9 cellular contexts compared by ENCODE assay signal in the genomic region with DNA sequence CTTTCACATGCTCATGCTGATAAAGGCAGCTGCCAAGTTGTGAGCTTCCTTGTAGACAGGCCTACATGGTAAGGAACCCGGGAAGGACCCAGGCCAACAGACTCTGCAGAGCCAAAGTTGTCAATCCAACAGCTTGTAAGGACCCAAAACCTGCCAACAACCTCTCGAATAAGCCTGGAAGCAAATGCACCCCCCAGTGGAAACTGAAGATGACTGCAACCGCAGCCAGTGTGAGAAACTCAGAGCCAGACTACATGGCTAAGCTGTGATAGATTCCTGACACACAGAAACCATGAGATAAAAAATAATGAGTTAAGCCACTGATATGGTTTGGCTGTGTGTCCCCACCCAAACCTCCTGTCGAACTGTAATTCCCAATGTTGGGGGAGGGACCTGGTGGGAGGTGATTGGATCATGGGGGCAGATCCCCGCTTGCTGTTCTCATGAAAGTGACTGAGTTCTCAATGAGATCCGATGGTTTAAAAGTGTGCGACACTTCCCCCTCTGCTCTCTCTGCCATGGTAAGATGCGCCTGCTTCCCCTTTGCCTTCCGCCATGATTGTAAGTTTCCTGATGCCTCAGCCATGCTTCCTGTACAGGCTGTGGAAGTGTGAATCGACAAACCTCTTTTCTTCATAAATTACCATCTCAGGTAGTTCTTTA. TPM values are rescaled to one million over a fixed set of nuclear protein-coding genes. Genes with fewer than 3 reads are reported as not detected.
DNase-seq lines count a peak whose midpoint lies in the region; ATAC-seq and TF ChIP-seq lines count a peak whose summit lies in the region.
"Had no signal": no experiment of that assay in that cellular context is flagged by ENCODE, and none has a peak within 500 bp of the region (broad histone marks: within the 10 kb centered on the region; RNA-seq: fewer than 3 reads in every experiment).

No MANE protein-coding gene starts in this region.

- peaks cover 0 to 6% (median 0%) of the 10 kb centered on the region in 7 donors for H3K4me1 Mint-ChIP-seq in naive thymus-derived CD4-positive, alpha-beta T cell

- no peaks in the 10 kb centered on the region for H3K9me3 ChIP-seq in naive thymus-derived CD4-positive, alpha-beta T cell (ENCODE audit: control insufficient read depth in 2 of 3, low read length in 3 of 3)

- no peak overlapping the region for H3K4me3 Mint-ChIP-seq in naive thymus-derived CD4-positive, alpha-beta T cell

- H3K27ac Mint-ChIP-seq in naive thymus-derived CD4-positive, alpha-beta T cell: peak overlapping the region in 1 of 9 donors; percentile 4

- in situ Hi-C loops in GM13977 (cut with MboI; ENCODE audit: low pct_unique_long_range_greater_than_20kb, low sequenced_read_pairs, unreplicated experiment): no loop called here

- CTCF ChIA-PET in naive thymus-derived CD4-positive, alpha-beta T cell (lab: Charles Lee): no interaction called here

- H3K9me3 Mint-ChIP-seq in naive thymus-derived CD4-positive, alpha-beta T cell: peaks cover 0 to 2% (median 0%) of the 10 kb centered on the region in 11 donors

- ATAC-seq in GM18502 (IDR thresholded peaks at IDR 0.05; ENCODE audit: poor library complexity, unreplicated experiment): no peak
- no peak for ATAC-seq in GM19455 (IDR thresholded peaks at IDR 0.05; ENCODE audit: unreplicated experiment)
- no peak for ATAC-seq in naive thymus-derived CD4-positive, alpha-beta T cell

- H3K27me3 ChIP-seq in naive thymus-derived CD4-positive, alpha-beta T cell (ENCODE audit: control insufficient read depth in 2 of 2, insufficient read depth in 2 of 2, low read length in 2 of 2): peaks cover 2 to 4% of the 10 kb centered on the region in 2 donors

- H3K36me3 ChIP-seq in naive thymus-derived CD4-positive, alpha-beta T cell (ENCODE audit: control insufficient read depth in 2 of 3, insufficient read depth in 3 of 3, low read length in 3 of 3): no peaks in the 10 kb centered on the region

- no peak overlapping the region for H3K27ac ChIP-seq in naive thymus-derived CD4-positive, alpha-beta T cell (ENCODE audit: low read depth, low read length)

- no peaks in the 10 kb centered on the region for H3K36me3 Mint-ChIP-seq in naive thymus-derived CD4-positive, alpha-beta T cell

- POLR2A ChIA-PET in naive thymus-derived CD4-positive, alpha-beta T cell (lab: Charles Lee): no interaction called here

- no peaks in the 10 kb centered on the region for H3K4me1 ChIP-seq in naive thymus-derived CD4-positive, alpha-beta T cell (ENCODE audit: control insufficient read depth in 2 of 2, insufficient read depth in 2 of 2, low read length in 2 of 2)

- intact Hi-C loops in naive thymus-derived CD4-positive, alpha-beta T cell (cut with micrococcal nuclease): no loop called here

- TF ChIP-seq CTCF in AG09309 (IDR thresholded peaks at IDR 0.05; ENCODE audit: control insufficient read depth, insufficient read depth, low read depth, low read length, missing control alignments): peak; percentile 24
- TF ChIP-seq CTCF in GM13977 (IDR thresholded peaks at IDR 0.05; ENCODE audit: extremely low read depth, insufficient read depth, missing control alignments): peak; percentile 39

- DNase-seq in AG09309 (ENCODE audit: low read depth) (no peak), GM13977 (ENCODE audit: low spot score) (no peak), RKO (ENCODE audit: low spot score) (peak; percentile 60), fibroblast of the conjunctiva (ENCODE audit: low read depth) (peak; percentile 16), NCI-H1694 (lab: John Stamatoyannopoulos, UW) (no peak)
- DNase-seq in naive thymus-derived CD4-positive, alpha-beta T cell: no peak
- DNase-seq: activated CD4-positive, alpha-beta T cell treated with anti-CD3 and anti-CD28 coated beads for 1 hour had no signal

- H3K4me3 ChIP-seq in AG09309 (ENCODE audit: control insufficient read depth, low read depth, low read length): no peak overlapping the region
- no peak overlapping the region for H3K4me3 ChIP-seq in naive thymus-derived CD4-positive, alpha-beta T cell (ENCODE audit: low read length)

- H3K27me3 Mint-ChIP-seq in naive thymus-derived CD4-positive, alpha-beta T cell: peaks cover 22 to 36% (median 27%) of the 10 kb centered on the region in 5 donors

RNA-seq across cellular contexts. Expression of a gene that starts 18.8 kb away (rescaled TPM):
- not detected for total RNA-seq in naive thymus-derived CD4-positive, alpha-beta T cell
- not detected for polyA plus RNA-seq in naive thymus-derived CD4-positive, alpha-beta T cell

RNA-seq across cellular contexts. Expression of a gene that starts 20.8 kb away (rescaled TPM):
- 1 to 10 TPM in 4 of 5 experiments, under 1 TPM in 1; 0.78 to 1.8 (median 1.4) TPM for total RNA-seq in naive thymus-derived CD4-positive, alpha-beta T cell
- 1 to 10 TPM; 1.0 to 1.2 TPM for polyA plus RNA-seq in naive thymus-derived CD4-positive, alpha-beta T cell

RNA-seq across cellular contexts. Expression of a gene that starts 23.2 kb away (rescaled TPM):
- not detected for total RNA-seq in naive thymus-derived CD4-positive, alpha-beta T cell
- polyA plus RNA-seq in naive thymus-derived CD4-positive, alpha-beta T cell: not detected

RNA-seq across cellular contexts. Expression of a gene that starts 39.5 kb away (rescaled TPM):
- not detected for total RNA-seq in naive thymus-derived CD4-positive, alpha-beta T cell
- polyA plus RNA-seq in naive thymus-derived CD4-positive, alpha-beta T cell: not detected

RNA-seq across cellular contexts. Expression of a gene that starts 47.6 kb away (rescaled TPM):
- not detected for total RNA-seq in naive thymus-derived CD4-positive, alpha-beta T cell
- not detected for polyA plus RNA-seq in naive thymus-derived CD4-positive, alpha-beta T cell

Comparison
In these comparisons a context has a peak if more than half of its experiments do, and no peak if none do; other contexts are left out.
1. DNase-seq: peak in RKO (single experiment) and fibroblast of the conjunctiva (single experiment); none in AG09309 (single experiment), GM13977 (single experiment), naive thymus-derived CD4-positive, alpha-beta T cell (0 of 9) and NCI-H1694 (single experiment).